8 cellular contexts compared by ENCODE assay signal in genomic region chr17:49707608-49708514, GRCh38. TPM values are rescaled to one million over a fixed set of nuclear protein-coding genes. Genes with fewer than 3 reads are reported as not detected.
DNase-seq lines count a peak whose midpoint lies in the region; ATAC-seq and TF ChIP-seq lines count a peak whose summit lies in the region.

Gene SLC35B1 (minus strand): TSS chr17:49707964. CDS start chr17:49707833, 131 bp downstream.

- H3K4me1 Mint-ChIP-seq in CD4-positive, CD25-positive, alpha-beta regulatory T cell: peaks cover 0 to 48% (median 34%) of the 10 kb centered on the region in 4 donors
- H3K4me1 Mint-ChIP-seq in activated CD4-positive, alpha-beta memory T cell treated with anti-CD3 and anti-CD28 coated beads for 36 hours (ENCODE audit: low read depth): peaks cover 42% of the 10 kb centered on the region

- 1 to 2% methylated on average over 33 to 52 of the region's 53 CpGs for WGBS in lower leg skin, 2 donors

- no peaks in the 10 kb centered on the region for H3K27me3 ChIP-seq in CD4-positive, CD25-positive, alpha-beta regulatory T cell (ENCODE audit: control insufficient read depth, insufficient read depth, low read length)
- H3K27me3 ChIP-seq in dorsolateral prefrontal cortex: no peaks in the 10 kb centered on the region

- peak; percentile 96 to 98 for ATAC-seq in CD4-positive, CD25-positive, alpha-beta regulatory T cell (ENCODE audit: low read depth in 2 of 2)
- peak; percentile 96 for ATAC-seq in GM19395 (IDR thresholded peaks at IDR 0.05; ENCODE audit: unreplicated experiment)
- peak; percentile 76 for ATAC-seq in HG03571 (IDR thresholded peaks at IDR 0.05; ENCODE audit: unreplicated experiment)

- peak within 1 kb of the TSS; percentile 88 for H3K4me3 ChIP-seq in CD4-positive, CD25-positive, alpha-beta regulatory T cell (ENCODE audit: low read depth, low read length)
- H3K4me3 ChIP-seq in dorsolateral prefrontal cortex (peak within 1 kb of the TSS; percentile 76 to 100 (median 97)), lower leg skin (ENCODE audit: low read depth, poor library complexity, severe bottlenecking) (peak within 1 kb of the TSS; percentile 72)

- TF ChIP-seq CTCF in dorsolateral prefrontal cortex (IDR thresholded peaks at IDR 0.05 in 54 of 56, conservative IDR thresholded peaks at IDR 0.05 in 2 of 56; ENCODE audit: low read depth in 1 of 56, partially characterized antibody in 56 of 56) (peak; percentile 53 to 91 (median 81)), lower leg skin (IDR thresholded peaks at IDR 0.05) (peak in 1 of 3 donors; percentile 66)

- TF ChIP-seq POLR2A in lower leg skin (IDR thresholded peaks at IDR 0.05): no peak

- no peaks in the 10 kb centered on the region for H3K27me3 Mint-ChIP-seq in CD4-positive, CD25-positive, alpha-beta regulatory T cell
- no peaks in the 10 kb centered on the region for H3K27me3 Mint-ChIP-seq in activated CD4-positive, alpha-beta memory T cell treated with anti-CD3 and anti-CD28 coated beads for 36 hours

- peaks cover 13% of the 10 kb centered on the region for H3K36me3 Mint-ChIP-seq in CD4-positive, CD25-positive, alpha-beta regulatory T cell
- peaks cover 26% of the 10 kb centered on the region for H3K36me3 Mint-ChIP-seq in activated CD4-positive, alpha-beta memory T cell treated with anti-CD3 and anti-CD28 coated beads for 36 hours

- H3K9me3 Mint-ChIP-seq in CD4-positive, CD25-positive, alpha-beta regulatory T cell: no peaks in the 10 kb centered on the region
- H3K9me3 Mint-ChIP-seq in activated CD4-positive, alpha-beta memory T cell treated with anti-CD3 and anti-CD28 coated beads for 36 hours: no peaks in the 10 kb centered on the region

- peak; percentile 97 to 99 (median 97) for DNase-seq in CD4-positive, CD25-positive, alpha-beta regulatory T cell
- peak; percentile 100 for DNase-seq in NCI-H82 (lab: John Stamatoyannopoulos, UW)
- DNase-seq in activated CD4-positive, alpha-beta memory T cell treated with anti-CD3 and anti-CD28 coated beads for 36 hours: peak; percentile 99
- DNase-seq in dorsolateral prefrontal cortex: peak; percentile 98 to 100 (median 100)
- DNase-seq in lower leg skin (ENCODE audit: low spot score in 2 of 2): peak; percentile 99 to 100
- DNase-seq in stimulated activated CD4-positive, alpha-beta T cell treated with anti-CD3 and anti-CD28 coated beads, TNF-alpha, amount 100 ng/mL, for 1 hour (ENCODE audit: low read depth in 3 of 3, low spot score in 1 of 3): peak; percentile 92 to 93 (median 92)

- H3K36me3 ChIP-seq in CD4-positive, CD25-positive, alpha-beta regulatory T cell (ENCODE audit: control insufficient read depth, insufficient read depth, low read length): peaks cover 63% of the 10 kb centered on the region

- POLR2A ChIA-PET in activated CD4-positive, alpha-beta memory T cell treated with anti-CD3 and anti-CD28 coated beads for 36 hours (lab: Charles Lee): interaction anchor here (0.9 to 2.5 kb wide), 16 partner anchors 8 to 144 kb away, joined by 3 to 20 read pairs (median 4); partner anchors contain the start of genes FAM117A and KAT7

- peak within 1 kb of the TSS; percentile 92 to 96 (median 95) for H3K4me3 Mint-ChIP-seq in CD4-positive, CD25-positive, alpha-beta regulatory T cell
- H3K4me3 Mint-ChIP-seq in activated CD4-positive, alpha-beta memory T cell treated with anti-CD3 and anti-CD28 coated beads for 36 hours: peak within 1 kb of the TSS; percentile 91

- H3K4me1 ChIP-seq in CD4-positive, CD25-positive, alpha-beta regulatory T cell (ENCODE audit: control insufficient read depth, insufficient read depth, low read length, poor library complexity, severe bottlenecking): peaks cover 28% of the 10 kb centered on the region

- no peaks in the 10 kb centered on the region for H3K9me3 ChIP-seq in CD4-positive, CD25-positive, alpha-beta regulatory T cell (ENCODE audit: control insufficient read depth in 2 of 2, low read length in 2 of 2)

- intact Hi-C loops in activated CD4-positive, alpha-beta memory T cell treated with anti-CD3 and anti-CD28 coated beads for 36 hours (cut with micrococcal nuclease): loop anchor here (1.0 to 10.0 kb wide), 10 partner anchors 9 to 287 kb away; partner anchors contain the start of genes DLX3, FAM117A, KAT7 and SPOP
- intact Hi-C loops in dorsolateral prefrontal cortex (cut with DNase I) (loop anchor here (2.0 to 5.0 kb wide), 5 partner anchors 54 to 301 kb away; partner anchors contain the start of genes FAM117A (in 2 of the 2), DLX3 (in 1 of the 2) and KAT7 (in 1 of the 2)), lower leg skin (cut with DNase I; ENCODE audit: low total_unique reads) (loop anchor here (5.0 kb wide), 1 partner anchor 69 kb away; no protein-coding TSS in a partner anchor)

- CTCF ChIA-PET in activated CD4-positive, alpha-beta memory T cell treated with anti-CD3 and anti-CD28 coated beads for 36 hours (lab: Charles Lee): interaction anchor here (0.6 to 24.6 kb wide), 37 partner anchors 9 to 300 kb away, joined by 3 to 564 read pairs (median 5); partner anchors contain the start of genes FAM117A, KAT7, NXPH3 and SPOP

- H3K27ac Mint-ChIP-seq in CD4-positive, CD25-positive, alpha-beta regulatory T cell: peak within 1 kb of the TSS; percentile 97 to 99 (median 97)
- H3K27ac Mint-ChIP-seq in activated CD4-positive, alpha-beta memory T cell treated with anti-CD3 and anti-CD28 coated beads for 36 hours: peak within 1 kb of the TSS; percentile 98

- peak within 1 kb of the TSS; percentile 92 for H3K27ac ChIP-seq in CD4-positive, CD25-positive, alpha-beta regulatory T cell (ENCODE audit: insufficient read depth, low read length, poor library complexity, severe bottlenecking)
- H3K27ac ChIP-seq in dorsolateral prefrontal cortex: peak within 1 kb of the TSS; percentile 87 to 100 (median 98)

RNA-seq across cellular contexts. Expression of gene SLC35B1, which starts in this region (rescaled TPM):
- total RNA-seq in CD4-positive, CD25-positive, alpha-beta regulatory T cell: 51.8 TPM
- polyA plus RNA-seq in CD4-positive, CD25-positive, alpha-beta regulatory T cell: 10 to 100 TPM; 28.2 to 38.8 (median 34.1) TPM
- total RNA-seq in activated CD4-positive, alpha-beta memory T cell treated with anti-CD3 and anti-CD28 coated beads for 36 hours: 10 to 100 TPM; 48.3 to 54.1 TPM
- total RNA-seq in dorsolateral prefrontal cortex (10 to 100 TPM; 30.7 to 59.0 (median 43.7) TPM), lower leg skin (10 to 100 TPM; 31.0 to 40.1 (median 35.1) TPM)

Comparison
In these comparisons a context has a peak if more than half of its experiments do, and no peak if none do; other contexts are left out.
1. Peak in every context shown above with its lines: DNase-seq, ATAC-seq, H3K4me3 ChIP-seq and H3K27ac ChIP-seq.